Comparison of ENCODE assay signal across 10 cellular contexts in genomic region chr1:89657886-89658285, GRCh38. TPM values are rescaled to one million over a fixed set of nuclear protein-coding genes. Genes with fewer than 3 reads are reported as not detected.
A peak's percentile ranks its signal among the peaks of the same experiment; 100 is the strongest.
DNase-seq lines count a peak whose midpoint lies in the region; ATAC-seq and TF ChIP-seq lines count a peak whose summit lies in the region.
"Had no signal": no experiment of that assay in that cellular context is flagged by ENCODE, and none has a peak within 500 bp of the region (broad histone marks: within the 10 kb centered on the region; RNA-seq: fewer than 3 reads in every experiment).

No MANE protein-coding gene starts in this region.

- H3K9ac ChIP-seq in SK-N-SH: no peak overlapping the region

- no peaks in the 10 kb centered on the region for H3F3A ChIP-seq in SK-N-SH (replicated peaks; ENCODE audit: insufficient read depth)

- TF ChIP-seq EP300 in SK-N-SH (IDR thresholded peaks at IDR 0.05; ENCODE audit: borderline replicate concordance in 1 of 2, low read depth in 1 of 2, low read length in 1 of 2): no peak

- ATAC-seq in GM19372 (IDR thresholded peaks at IDR 0.05; ENCODE audit: low read depth, unreplicated experiment) (peak; percentile 66), HG03457 (IDR thresholded peaks at IDR 0.05; ENCODE audit: unreplicated experiment) (peak; percentile 55)

- H3K4me3 ChIP-seq in GM06990 (replicated peaks; ENCODE audit: low read depth, low read length) (no peak overlapping the region), SK-N-SH (ENCODE audit: low read depth in 2 of 2, low read length in 1 of 2) (no peak overlapping the region)
- H3K4me3 ChIP-seq: upper lobe of left lung had no signal

- TF ChIP-seq RAD21 in SK-N-SH (IDR thresholded peaks at IDR 0.05; ENCODE audit: low read length): no peak

- WGBS in SK-N-SH (ENCODE audit: low lambda C conversion rate): 88% methylated on average over 3 of the region's 3 CpGs

- H3K9me3 ChIP-seq in SK-N-SH: no peaks in the 10 kb centered on the region
- H3K9me3 ChIP-seq: upper lobe of left lung had no signal

- DNase-seq in GM06990 (ENCODE audit: extremely low read depth, insufficient read length) (peak; percentile 56), chondrocyte (ENCODE audit: low spot score) (no peak), NCI-H128 (lab: John Stamatoyannopoulos, UW; ENCODE audit: unreplicated experiment) (no peak), SKM-1 treated with dmso at 0.1 percent for 144 hours (lab: John Stamatoyannopoulos, UW; ENCODE audit: unreplicated experiment) (no peak), SK-N-SH (no peak)
- no peak for DNase-seq in activated CD4-positive, alpha-beta T cell treated with anti-CD3 and anti-CD28 coated beads for 4 hours
- DNase-seq: NCI-H774, upper lobe of left lung had no signal

- H3K27me3 ChIP-seq in GM06990 (replicated peaks; ENCODE audit: control insufficient read depth, insufficient read depth, low read length) (no peaks in the 10 kb centered on the region), SK-N-SH (ENCODE audit: insufficient read depth) (no peaks in the 10 kb centered on the region)
- H3K27me3 ChIP-seq: upper lobe of left lung had no signal

- POLR2A ChIA-PET in SK-N-SH (lab: Yijun Ruan, JAX): no interaction called here

- no peaks in the 10 kb centered on the region for H3K9me2 ChIP-seq in SK-N-SH

- H2AFZ ChIP-seq in SK-N-SH (ENCODE audit: low read depth): no peak overlapping the region

- no peaks in the 10 kb centered on the region for H3K9me3 Mint-ChIP-seq in chondrocyte (ENCODE audit: low read depth)

- TF ChIP-seq CTCF in GM06990 (IDR thresholded peaks at IDR 0.05; ENCODE audit: insufficient read depth, low read length, poor library complexity, severe bottlenecking) (no peak), chondrocyte (IDR thresholded peaks at IDR 0.05) (no peak), SK-N-SH (IDR thresholded peaks at IDR 0.05) (no peak)

- no peaks in the 10 kb centered on the region for H3K36me3 Mint-ChIP-seq in chondrocyte (ENCODE audit: low read depth)

- no peak overlapping the region for H3K4me3 Mint-ChIP-seq in chondrocyte (ENCODE audit: unreplicated experiment)

- H3K27me3 Mint-ChIP-seq in chondrocyte (ENCODE audit: low read depth): no peaks in the 10 kb centered on the region

- H3K27ac Mint-ChIP-seq in chondrocyte (ENCODE audit: unreplicated experiment): peak overlapping the region; percentile 5

- CTCF ChIA-PET in SK-N-SH (lab: Yijun Ruan, JAX): interaction anchor here (1.0 kb wide), 1 partner anchor 18 kb away, joined by 4 read pairs; no protein-coding TSS in a partner anchor

- no peaks in the 10 kb centered on the region for H3K36me3 ChIP-seq in GM06990 (ENCODE audit: control insufficient read depth, insufficient read depth, low read length)
- no peaks in the 10 kb centered on the region for H3K36me3 ChIP-seq in SK-N-SH (replicated peaks in 1 of 2; ENCODE audit: control insufficient read depth in 1 of 2, insufficient read depth in 2 of 2, low read length in 1 of 2)
- H3K36me3 ChIP-seq: upper lobe of left lung had no signal

- H3K4me2 ChIP-seq in SK-N-SH: no peak overlapping the region

- H3K27ac ChIP-seq in SK-N-SH (ENCODE audit: low read depth in 2 of 2, low read length in 1 of 2): no peak overlapping the region

- no peaks in the 10 kb centered on the region for H4K20me1 ChIP-seq in SK-N-SH (ENCODE audit: insufficient read depth)

- peaks cover 27% of the 10 kb centered on the region for H3K4me1 Mint-ChIP-seq in chondrocyte (ENCODE audit: low read depth)

- H3K79me2 ChIP-seq in SK-N-SH (ENCODE audit: insufficient read depth): peaks cover 52% of the 10 kb centered on the region

- H3K4me1 ChIP-seq in SK-N-SH (ENCODE audit: control insufficient read depth in 1 of 2, insufficient read depth in 2 of 2, low read depth in 1 of 2, low read length in 1 of 2): no peaks in the 10 kb centered on the region

TF ChIP-seq in SK-N-SH, 30 proteins besides CTCF, POLR2A, EP300 and RAD21:
- no peak for TF ChIP-seq PBX3 (IDR thresholded peaks at IDR 0.05)
- TF ChIP-seq RCOR1 (IDR thresholded peaks at IDR 0.05; ENCODE audit: low read length): no peak
- TF ChIP-seq USF1 (IDR thresholded peaks at IDR 0.05; ENCODE audit: borderline replicate concordance, low read depth): no peak
- no peak for TF ChIP-seq SIN3A (IDR thresholded peaks at IDR 0.05; ENCODE audit: borderline replicate concordance, low read depth, low read length)
- no peak for TF ChIP-seq NFIC (IDR thresholded peaks at IDR 0.05; ENCODE audit: borderline replicate concordance)
- TF ChIP-seq CHD2 (IDR thresholded peaks at IDR 0.05; ENCODE audit: low read length, partially characterized antibody): no peak
- no peak for TF ChIP-seq MEF2A (IDR thresholded peaks at IDR 0.05; ENCODE audit: borderline replicate concordance, low read depth)
- no peak for TF ChIP-seq FOXM1 (IDR thresholded peaks at IDR 0.05; ENCODE audit: low read depth)
- no peak for TF ChIP-seq TAF1 (IDR thresholded peaks at IDR 0.05; ENCODE audit: borderline replicate concordance, low read depth, low read length)
- no peak for TF ChIP-seq JUND (IDR thresholded peaks at IDR 0.05)

RNA-seq across cellular contexts. Expression of gene LRRC8C, which starts 25.0 kb away (rescaled TPM):
- 2.3 to 2.6 TPM (median 2.3 TPM) in 3 replicates for total RNA-seq in chondrocyte
- 4.2 and 5.2 TPM in 2 replicates for polyA plus RNA-seq in SK-N-SH (2012; rRNA removed)
- polyA plus RNA-seq in SK-N-SH (2012; cell fraction: cytosol; rRNA removed): 6.5 and 6.6 TPM in 2 replicates
- polyA plus RNA-seq in SK-N-SH (2012; cell fraction: nucleus; rRNA removed): 2.2 and 3.0 TPM in 2 replicates
